9 cellular contexts compared by ENCODE assay signal in the genomic region with DNA sequence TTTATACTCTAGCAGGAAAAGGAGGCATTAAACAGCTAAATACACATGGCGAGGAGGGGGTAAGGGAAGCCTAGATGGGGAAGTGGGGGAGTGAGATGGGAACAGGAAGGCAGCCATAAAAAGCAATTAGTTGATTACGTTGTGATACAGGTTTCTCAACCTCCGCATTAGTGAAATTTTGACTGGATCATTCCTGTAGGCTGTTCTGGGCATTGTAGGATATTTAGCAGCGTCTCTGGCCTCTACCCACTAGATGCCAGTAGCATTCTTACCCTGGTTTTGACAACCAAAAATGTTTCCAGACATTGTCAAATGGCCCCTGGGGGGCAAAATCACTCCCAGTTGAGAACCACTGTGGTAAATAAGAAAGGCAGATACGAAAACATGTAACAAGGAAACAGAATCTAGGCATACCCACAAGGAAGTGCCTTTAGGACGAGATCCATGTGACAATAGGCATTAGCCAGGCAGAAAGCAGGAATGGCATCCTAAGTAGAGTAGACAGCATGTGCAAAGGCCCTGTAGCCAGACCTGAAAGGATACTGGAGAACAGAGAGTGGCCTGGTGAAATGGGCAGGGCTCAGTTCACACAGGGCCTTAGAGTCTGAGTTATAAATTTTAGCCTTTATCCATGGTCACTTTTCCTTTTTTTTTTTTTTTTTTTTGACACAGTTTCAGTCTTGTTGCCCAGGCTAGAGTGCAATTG. TPM values are rescaled to one million over a fixed set of nuclear protein-coding genes. Genes with fewer than 3 reads are reported as not detected.
A peak's percentile ranks its signal among the peaks of the same experiment; 100 is the strongest.
DNase-seq lines count a peak whose midpoint lies in the region; ATAC-seq and TF ChIP-seq lines count a peak whose summit lies in the region.
"Had no signal": no experiment of that assay in that cellular context is flagged by ENCODE, and none has a peak within 500 bp of the region (broad histone marks: within the 10 kb centered on the region; RNA-seq: fewer than 3 reads in every experiment).

No MANE protein-coding gene starts in this region.

- CTCF ChIA-PET in CD4-positive, alpha-beta memory T cell (lab: Charles Lee; ENCODE audit: partially characterized antibody) = interaction anchor here (0.9 to 8.6 kb wide), 14 partner anchors 18 to 1177 kb away, joined by 3 to 106 read pairs (median 4); no protein-coding TSS in a partner anchor
- CTCF ChIA-PET in MCF 10A (lab: Yijun Ruan, JAX) = interaction anchor here (0.6 to 3.1 kb wide), 20 partner anchors 15 to 400 kb away, joined by 3 to 34 read pairs (median 4); no protein-coding TSS in a partner anchor
- CTCF ChIA-PET in naive thymus-derived CD4-positive, alpha-beta T cell (lab: Charles Lee) = interaction anchor here (0.8 to 1.7 kb wide), 4 partner anchors 9 to 89 kb away, joined by 3 to 7 read pairs (median 4); no protein-coding TSS in a partner anchor

- no peaks in the 10 kb centered on the region for H3K27me3 ChIP-seq in CD4-positive, alpha-beta memory T cell (ENCODE audit: insufficient read depth, low read length)
- H3K27me3 ChIP-seq in MM.1S (replicated peaks; ENCODE audit: insufficient read depth, low read length) (no peaks in the 10 kb centered on the region), body of pancreas (no peaks in the 10 kb centered on the region)
- no peaks in the 10 kb centered on the region for H3K27me3 ChIP-seq in naive thymus-derived CD4-positive, alpha-beta T cell (ENCODE audit: control insufficient read depth in 2 of 2, insufficient read depth in 2 of 2, low read length in 2 of 2)

- H3K27ac ChIP-seq in CD4-positive, alpha-beta memory T cell (ENCODE audit: low read depth, low read length) = peak overlapping the region; percentile 81
- H3K27ac ChIP-seq in MM.1S (ENCODE audit: low read length) = peak overlapping the region; percentile 38; the same call in 1 of the 2 replicates
- H3K27ac ChIP-seq in naive thymus-derived CD4-positive, alpha-beta T cell (ENCODE audit: low read depth, low read length) = peak overlapping the region; percentile 91
- H3K27ac ChIP-seq in body of pancreas = peak overlapping the region in 1 of 4 donors; percentile 73

- DNase-seq in CD4-positive, alpha-beta memory T cell = no peak
- no peak for DNase-seq in MM.1S
- DNase-seq in MCF 10A (ENCODE audit: unreplicated experiment) = peak; percentile 30
- DNase-seq in naive thymus-derived CD4-positive, alpha-beta T cell = no peak
- no peak for DNase-seq in body of pancreas
- no peak for DNase-seq in NCI-H2029 (lab: John Stamatoyannopoulos, UW)
- DNase-seq in NCI-H146 treated with DMSO at 0.1 percent for 48 hours (lab: John Stamatoyannopoulos, UW; ENCODE audit: unreplicated experiment) = no peak
- DNase-seq: activated CD4-positive, CD25-positive, alpha-beta regulatory T cell treated with anti-CD3 and anti-CD28 coated beads, Interleukin-2, amount 50 U/mL, for 72 hours had no signal

- peaks cover 16 to 26% (median 24%) of the 10 kb centered on the region in 4 donors for H3K4me1 Mint-ChIP-seq in CD4-positive, alpha-beta memory T cell
- peaks cover 12% of the 10 kb centered on the region for H3K4me1 Mint-ChIP-seq in MCF 10A (ENCODE audit: insufficient read depth, unreplicated experiment)
- H3K4me1 Mint-ChIP-seq in naive thymus-derived CD4-positive, alpha-beta T cell = peaks cover 20 to 38% (median 24%) of the 10 kb centered on the region in 7 donors

- no peaks in the 10 kb centered on the region for H3K9me2 ChIP-seq in MM.1S (replicated peaks; ENCODE audit: insufficient read depth, low read length)

- no peaks in the 10 kb centered on the region for H3K9me3 Mint-ChIP-seq in CD4-positive, alpha-beta memory T cell
- H3K9me3 Mint-ChIP-seq in MCF 10A (ENCODE audit: unreplicated experiment) = no peaks in the 10 kb centered on the region
- H3K9me3 Mint-ChIP-seq in naive thymus-derived CD4-positive, alpha-beta T cell = peaks cover 0 to 5% (median 0%) of the 10 kb centered on the region in 11 donors

- peaks cover 18% of the 10 kb centered on the region for H3K4me1 ChIP-seq in CD4-positive, alpha-beta memory T cell (ENCODE audit: insufficient read depth, low read length)
- H3K4me1 ChIP-seq in MM.1S (ENCODE audit: low read length) (peaks cover 4% of the 10 kb centered on the region; the same call in 1 of the 2 replicates), body of pancreas (no peaks in the 10 kb centered on the region)
- H3K4me1 ChIP-seq in naive thymus-derived CD4-positive, alpha-beta T cell (ENCODE audit: control insufficient read depth in 2 of 2, insufficient read depth in 2 of 2, low read length in 2 of 2) = peaks cover 6 to 17% of the 10 kb centered on the region in 2 donors

- H3K36me3 ChIP-seq in CD4-positive, alpha-beta memory T cell (ENCODE audit: insufficient read depth, low read length) = no peaks in the 10 kb centered on the region
- H3K36me3 ChIP-seq in MM.1S (replicated peaks; ENCODE audit: insufficient read depth, low read length) = no peaks in the 10 kb centered on the region
- H3K36me3 ChIP-seq in naive thymus-derived CD4-positive, alpha-beta T cell (ENCODE audit: control insufficient read depth in 2 of 3, insufficient read depth in 3 of 3, low read length in 3 of 3) = no peaks in the 10 kb centered on the region
- no peaks in the 10 kb centered on the region for H3K36me3 ChIP-seq in body of pancreas (replicated peaks in 1 of 2; ENCODE audit: insufficient read depth in 1 of 2, low read depth in 2 of 2)

- 64 to 72% methylated on average over 6 of the region's 6 CpGs for WGBS in body of pancreas, 2 donors

- H3K9me3 ChIP-seq in CD4-positive, alpha-beta memory T cell (ENCODE audit: control insufficient read depth in 1 of 2, low read length in 2 of 2) = no peaks in the 10 kb centered on the region
- H3K9me3 ChIP-seq in MM.1S (replicated peaks; ENCODE audit: insufficient read depth, low read length) (no peaks in the 10 kb centered on the region), body of pancreas (no peaks in the 10 kb centered on the region)
- H3K9me3 ChIP-seq in naive thymus-derived CD4-positive, alpha-beta T cell (ENCODE audit: control insufficient read depth in 2 of 3, low read length in 3 of 3) = no peaks in the 10 kb centered on the region

- no TSS peak for BruUV-seq in MCF 10A (replicated peaks; lab: Mats Ljungman, UMichigan)

- peak overlapping the region; percentile 85 to 100 (median 97) for H3K27ac Mint-ChIP-seq in CD4-positive, alpha-beta memory T cell
- H3K27ac Mint-ChIP-seq in MCF 10A (ENCODE audit: low read depth, unreplicated experiment) = peak overlapping the region; percentile 90
- peak overlapping the region; percentile 92 to 99 (median 96) for H3K27ac Mint-ChIP-seq in naive thymus-derived CD4-positive, alpha-beta T cell

- H3K27me3 Mint-ChIP-seq in CD4-positive, alpha-beta memory T cell = peaks cover 0 to 4% of the 10 kb centered on the region in 2 donors
- H3K27me3 Mint-ChIP-seq in MCF 10A (ENCODE audit: insufficient read depth, unreplicated experiment) = no peaks in the 10 kb centered on the region
- no peaks in the 10 kb centered on the region for H3K27me3 Mint-ChIP-seq in naive thymus-derived CD4-positive, alpha-beta T cell

- intact Hi-C loops in CD4-positive, alpha-beta memory T cell (cut with micrococcal nuclease) = no loop called here
- intact Hi-C loops in MCF 10A (cut with micrococcal nuclease) = loop anchor here (1.0 kb wide), 1 partner anchor 92 kb away; no protein-coding TSS in a partner anchor
- intact Hi-C loops in naive thymus-derived CD4-positive, alpha-beta T cell (cut with micrococcal nuclease) = loop anchor here in 1 of 2 donors (5.0 kb wide), 1 partner anchor 367 kb away; no protein-coding TSS in a partner anchor
- intact Hi-C loops in body of pancreas (cut with DNase I) = no loop called here

- no peak overlapping the region for H3K9ac ChIP-seq in MM.1S (ENCODE audit: low read length)

- TF ChIP-seq CTCF in MM.1S (IDR thresholded peaks at IDR 0.05; ENCODE audit: low read length) (no peak), MCF 10A (IDR thresholded peaks at IDR 0.05; ENCODE audit: unreplicated experiment) (peak; percentile 29), body of pancreas (IDR thresholded peaks at IDR 0.05) (no peak)

- no peaks in the 10 kb centered on the region for H3K79me2 ChIP-seq in MM.1S (ENCODE audit: low read length)

- H3K4me3 ChIP-seq in CD4-positive, alpha-beta memory T cell (ENCODE audit: low read length in 2 of 2) = peak overlapping the region in 1 of 2 donors; percentile 68
- H3K4me3 ChIP-seq in MM.1S (ENCODE audit: low read length) = no peak overlapping the region
- peak overlapping the region; percentile 77 for H3K4me3 ChIP-seq in naive thymus-derived CD4-positive, alpha-beta T cell (ENCODE audit: low read length)
- no peak overlapping the region for H3K4me3 ChIP-seq in body of pancreas

- H4K20me1 ChIP-seq in MM.1S (ENCODE audit: insufficient read depth, low read length) = no peaks in the 10 kb centered on the region

- POLR2A ChIA-PET in CD4-positive, alpha-beta memory T cell (lab: Charles Lee; ENCODE audit: partially characterized antibody) = interaction anchor here (0.6 to 2.4 kb wide), 14 partner anchors 14 to 548 kb away, joined by 3 to 27 read pairs (median 6); partner anchors contain the start of genes CEBPB, PEDS1, PTPN1 and RNF114
- POLR2A ChIA-PET in MCF 10A (lab: Yijun Ruan, JAX) = interaction anchor here (0.6 to 5.7 kb wide), 38 partner anchors 9 to 381 kb away, joined by 3 to 108 read pairs (median 4); partner anchors contain the start of gene PTPN1
- POLR2A ChIA-PET in naive thymus-derived CD4-positive, alpha-beta T cell (lab: Charles Lee) = interaction anchor here (1.1 to 2.5 kb wide), 6 partner anchors 7 to 371 kb away, joined by 3 to 12 read pairs (median 4); partner anchors contain the start of genes PTPN1 and UBE2V1

- H2AFZ ChIP-seq in MM.1S (ENCODE audit: low read length) = peak overlapping the region; percentile 77; the same call in 1 of the 2 replicates

- H3K36me3 Mint-ChIP-seq in CD4-positive, alpha-beta memory T cell = peaks cover 0 to 2% of the 10 kb centered on the region in 2 donors
- H3K36me3 Mint-ChIP-seq in MCF 10A (ENCODE audit: insufficient read depth, unreplicated experiment) = no peaks in the 10 kb centered on the region
- peaks cover 0 to 6% (median 0%) of the 10 kb centered on the region in 5 donors for H3K36me3 Mint-ChIP-seq in naive thymus-derived CD4-positive, alpha-beta T cell

- peak overlapping the region; percentile 58 for H3K4me2 ChIP-seq in MM.1S (ENCODE audit: low read depth, low read length)

- TF ChIP-seq POLR2A in body of pancreas (IDR thresholded peaks at IDR 0.05) = no peak

- no peak for ATAC-seq in naive thymus-derived CD4-positive, alpha-beta T cell
- ATAC-seq in body of pancreas = no peak
- ATAC-seq in HG03039 (IDR thresholded peaks at IDR 0.05; ENCODE audit: unreplicated experiment) = no peak

- H3K4me3 Mint-ChIP-seq in CD4-positive, alpha-beta memory T cell = peak overlapping the region; percentile 13 to 98 (median 96)
- H3K4me3 Mint-ChIP-seq in MCF 10A (ENCODE audit: unreplicated experiment) = peak overlapping the region; percentile 75
- H3K4me3 Mint-ChIP-seq in naive thymus-derived CD4-positive, alpha-beta T cell = peak overlapping the region; percentile 82 to 99 (median 93)

- no peaks in the 10 kb centered on the region for H3F3A ChIP-seq in MM.1S (ENCODE audit: insufficient read depth, low read length)

RNA-seq across cellular contexts. Expression of gene PTPN1, which starts 25.8 kb away (rescaled TPM):
- 10 to 100 TPM; 59.5 to 61.5 TPM for total RNA-seq in CD4-positive, alpha-beta memory T cell
- 10 to 100 TPM; 21.0 to 41.0 TPM for polyA plus RNA-seq in CD4-positive, alpha-beta memory T cell
- total RNA-seq in MCF 10A (2022) = 56.4 and 63.0 TPM in 2 replicates
- total RNA-seq in naive thymus-derived CD4-positive, alpha-beta T cell = 10 to 100 TPM; 53.9 to 80.5 (median 60.2) TPM
- 10 to 100 TPM; 30.4 to 34.7 TPM for polyA plus RNA-seq in naive thymus-derived CD4-positive, alpha-beta T cell
- 10 to 100 TPM in 1 of 2 donors, 1 to 10 TPM in 1; 9.1 to 10.2 TPM for total RNA-seq in body of pancreas
